ENCODE assay signal across 13 cellular contexts in the genomic region with DNA sequence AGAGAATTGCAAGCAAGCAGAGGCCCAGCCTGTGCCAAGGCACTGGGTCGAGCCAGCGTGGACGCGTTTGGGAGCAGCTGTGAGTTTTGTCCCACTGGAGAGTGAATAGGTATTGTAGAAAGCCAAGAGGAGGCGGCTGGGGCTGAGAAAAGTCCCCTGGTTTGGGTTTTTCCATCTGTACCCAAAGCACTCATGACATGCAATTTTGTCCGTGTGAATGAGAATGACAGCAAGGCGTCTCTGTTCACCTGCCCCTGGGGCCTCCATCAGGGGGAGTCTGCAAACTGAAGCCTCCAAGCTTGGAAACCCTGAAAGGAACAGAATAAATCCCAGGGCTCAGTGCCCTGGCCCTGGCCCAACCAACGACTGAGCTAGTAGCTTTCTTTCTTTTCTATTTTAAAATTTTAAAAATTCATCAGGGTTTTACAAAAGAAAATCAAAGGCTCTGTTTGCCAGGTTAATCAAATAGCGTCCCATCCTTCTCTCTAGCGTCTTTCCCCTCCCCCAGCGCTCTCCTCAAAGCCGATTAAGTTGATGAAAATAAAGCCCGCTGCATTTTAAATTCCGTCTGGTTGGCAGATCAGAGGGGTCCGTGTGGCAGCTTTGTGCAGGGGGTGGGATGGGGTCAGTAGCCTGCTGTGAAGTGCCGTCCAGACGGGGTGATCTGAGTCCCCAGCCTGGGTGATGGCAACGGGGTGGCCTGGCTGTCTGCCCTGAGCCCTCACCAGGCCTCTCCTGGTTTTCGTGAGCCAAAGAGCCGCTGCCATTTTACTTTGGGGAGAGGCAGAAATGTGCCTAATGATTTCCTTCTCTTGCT.
A peak's percentile ranks its signal among the peaks of the same experiment; 100 is the strongest.
DNase-seq lines count a peak whose midpoint lies in the region; ATAC-seq, FAIRE-seq and TF ChIP-seq lines count a peak whose summit lies in the region.
"Had no signal": no experiment of that assay in that cellular context is flagged by ENCODE, and none has a peak within 500 bp of the region (broad histone marks: within the 10 kb centered on the region; RNA-seq: fewer than 3 reads in every experiment).

No MANE protein-coding gene starts in this region.

- no peaks in the 10 kb centered on the region for H3K9me3 Mint-ChIP-seq in chondrocyte (ENCODE audit: low read depth)
- H3K9me3 Mint-ChIP-seq: activated naive CD4-positive, alpha-beta T cell treated with anti-CD3 and anti-CD28 coated beads, Interleukin-2, amount 50 U/mL, for 72 hours had no signal

- no peaks in the 10 kb centered on the region for H3K27me3 Mint-ChIP-seq in chondrocyte (ENCODE audit: low read depth)

- H3K4me1 Mint-ChIP-seq in chondrocyte (ENCODE audit: low read depth), result peaks cover 27% of the 10 kb centered on the region

- DNase-seq in D721Med (ENCODE audit: insufficient read length, low spot score), result no peak
- peak; percentile 63 for DNase-seq in chondrocyte (ENCODE audit: low spot score)
- DNase-seq in hypothalamus (lab: John Stamatoyannopoulos, UW), result peak in 38 of 51 donors; percentile 12 to 83 (median 50)
- no peak for DNase-seq in gastrocnemius medialis
- DNase-seq in occipital lobe (lab: John Stamatoyannopoulos, UW), result no peak
- no peak for DNase-seq in HuH-7 (ENCODE audit: low spot score)
- DNase-seq in cerebellar nuclear complex (lab: John Stamatoyannopoulos, UW), result no peak
- no peak for DNase-seq in NCI-H1436 (lab: John Stamatoyannopoulos, UW)
- DNase-seq: activated CD4-positive, alpha-beta T cell treated with anti-CD3 and anti-CD28 coated beads, Interleukin-2, amount 50 U/mL, for 4 hours; AML-193 had no signal

- H3K4me1 ChIP-seq in gastrocnemius medialis, result peaks cover 0 to 5% of the 10 kb centered on the region in 2 donors

- peaks cover 4% of the 10 kb centered on the region for H3K36me3 Mint-ChIP-seq in chondrocyte (ENCODE audit: low read depth)
- H3K36me3 Mint-ChIP-seq: activated naive CD4-positive, alpha-beta T cell treated with anti-CD3 and anti-CD28 coated beads, Interleukin-2, amount 50 U/mL, for 72 hours had no signal

- no peak for ATAC-seq in gastrocnemius medialis
- ATAC-seq: activated naive CD4-positive, alpha-beta T cell treated with anti-CD3 and anti-CD28 coated beads, Interleukin-2, amount 50 U/mL, for 72 hours had no signal

- TF ChIP-seq POLR2A in gastrocnemius medialis (IDR thresholded peaks at IDR 0.05), result no peak

- H3K4me3 Mint-ChIP-seq in chondrocyte (ENCODE audit: unreplicated experiment), result no peak overlapping the region

- H3K27ac ChIP-seq in gastrocnemius medialis, result peak overlapping the region; percentile 14 to 67 (median 51)
- H3K27ac ChIP-seq: parathyroid adenoma, SK-N-MC had no signal

- no peaks in the 10 kb centered on the region for H3K27me3 ChIP-seq in gastrocnemius medialis

- H3K36me3 ChIP-seq in gastrocnemius medialis, result no peaks in the 10 kb centered on the region

- TF ChIP-seq CTCF in D721Med (IDR thresholded peaks at IDR 0.05; ENCODE audit: insufficient read depth, missing control alignments) (peak; percentile 5), chondrocyte (IDR thresholded peaks at IDR 0.05) (no peak), gastrocnemius medialis (IDR thresholded peaks at IDR 0.05 in 4 of 5, conservative IDR thresholded peaks at IDR 0.05 in 1 of 5) (no peak)

- intact Hi-C loops in gastrocnemius medialis (cut with DNase I; ENCODE audit: low total_unique reads), result no loop called here

- no peak overlapping the region for H3K27ac Mint-ChIP-seq in chondrocyte (ENCODE audit: unreplicated experiment)

- H3K9me3 ChIP-seq in gastrocnemius medialis, result no peaks in the 10 kb centered on the region

- no peak for FAIRE-seq in D721Med (lab: Jason Lieb, UNC)

- in situ Hi-C loops in gastrocnemius medialis (cut with MboI; ENCODE audit: low sequenced_read_pairs in 4 of 4), result no loop called here

- H3K4me3 ChIP-seq in gastrocnemius medialis, result peak overlapping the region in 2 of 4 donors; percentile 17 to 20
- H3K4me3 ChIP-seq: SK-N-MC had no signal

Comparison
In these comparisons a context has a peak if more than half of its experiments do, and no peak if none do; other contexts are left out.
1. DNase-seq: peak in chondrocyte (single experiment) and hypothalamus (38 of 51); none in D721Med (single experiment), gastrocnemius medialis (0 of 2), occipital lobe (single experiment), HuH-7 (single experiment), cerebellar nuclear complex (0 of 2) and NCI-H1436 (single experiment).